Comparison of ENCODE assay signal across 8 cellular contexts in the genomic region with DNA sequence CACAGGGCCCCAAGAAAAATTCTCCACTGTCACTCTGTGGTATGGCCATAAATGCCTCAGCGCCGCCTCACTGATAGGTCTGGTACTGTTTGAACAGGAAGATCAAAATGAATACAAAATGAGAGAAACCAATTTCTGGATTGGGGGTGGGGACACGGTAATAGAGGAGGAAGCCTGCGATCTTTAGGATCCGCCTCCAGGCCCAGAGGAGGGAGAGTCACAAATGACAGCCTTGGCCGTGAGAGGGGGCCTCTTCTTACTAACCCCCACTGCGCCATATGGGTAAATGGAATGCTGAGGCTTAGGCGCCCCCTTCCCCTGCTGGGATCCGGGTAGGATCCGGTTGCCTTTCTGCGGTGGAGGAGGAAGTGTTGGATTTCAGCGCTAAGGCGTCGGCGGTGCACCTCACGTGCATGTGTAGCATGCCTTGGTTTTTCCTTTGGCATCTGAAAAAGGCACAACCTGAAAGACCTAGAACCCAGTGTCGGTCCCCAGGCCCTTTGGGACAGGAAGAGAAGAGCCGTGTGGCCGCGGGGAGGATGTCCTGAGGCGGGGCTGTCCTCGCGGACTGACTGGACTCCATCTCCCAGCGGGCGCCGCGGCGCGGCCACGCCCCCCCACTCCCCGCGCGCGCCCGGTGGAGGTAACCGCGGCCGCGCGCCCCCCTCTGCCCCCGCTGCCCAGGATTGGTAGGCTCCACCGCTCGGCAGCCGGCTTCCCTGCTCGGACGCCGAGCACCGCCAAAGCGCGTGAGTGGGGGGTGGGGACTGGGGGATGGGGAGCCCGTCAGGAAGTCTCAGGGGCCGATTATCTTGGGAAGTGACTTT. TPM values are rescaled to one million over a fixed set of nuclear protein-coding genes. Genes with fewer than 3 reads are reported as not detected.
DNase-seq lines count a peak whose midpoint lies in the region; ATAC-seq and TF ChIP-seq lines count a peak whose summit lies in the region.

No MANE protein-coding gene starts in this region.

- peaks cover 63% of the 10 kb centered on the region for H3K4me1 ChIP-seq in left ventricle myocardium inferior
- peaks cover 12% of the 10 kb centered on the region for H3K4me1 ChIP-seq in prostate gland (replicated peaks)

- peak overlapping the region; percentile 98 for H3K27ac ChIP-seq in left ventricle myocardium inferior (replicated peaks)
- peak overlapping the region; percentile 97 for H3K27ac ChIP-seq in prostate gland

- DNase-seq in GM13976 (ENCODE audit: low spot score) = peak; percentile 93
- peak; percentile 88 for DNase-seq in NCI-H146 treated with DMSO at 0.1 percent for 48 hours (lab: John Stamatoyannopoulos, UW; ENCODE audit: unreplicated experiment)
- DNase-seq in amniotic stem cell (lab: John Stamatoyannopoulos, UW) = peak; percentile 83
- peak; percentile 92 for DNase-seq in left ventricle myocardium inferior
- peak; percentile 90 for DNase-seq in prostate gland (ENCODE audit: low spot score)
- peak; percentile 92 for DNase-seq in ureter (ENCODE audit: low spot score)

- peak; percentile 41 for ATAC-seq in HG02870 (IDR thresholded peaks at IDR 0.05; ENCODE audit: unreplicated experiment)

- no peak for TF ChIP-seq POLR2A in prostate gland (IDR thresholded peaks at IDR 0.05)

- H3K4me3 ChIP-seq in left ventricle myocardium inferior (peak overlapping the region; percentile 83), prostate gland (peak overlapping the region; percentile 69 to 90)

- H3K27me3 ChIP-seq in left ventricle myocardium inferior (ENCODE audit: low read depth) = no peaks in the 10 kb centered on the region
- H3K27me3 ChIP-seq in prostate gland (replicated peaks; ENCODE audit: insufficient read depth) = no peaks in the 10 kb centered on the region

- in situ Hi-C loops in GM13976 (cut with MboI; ENCODE audit: low sequenced_read_pairs, unreplicated experiment) = loop anchor here (10.0 kb wide), 1 partner anchor 84 kb away; a partner anchor contains a TSS

- H3K36me3 ChIP-seq in left ventricle myocardium inferior = peaks cover under 1% of the 10 kb centered on the region
- no peaks in the 10 kb centered on the region for H3K36me3 ChIP-seq in prostate gland

- under 1% methylated on average over 30 of the region's 52 CpGs for WGBS in prostate gland

- intact Hi-C loops in left ventricle myocardium inferior (cut with micrococcal nuclease) = no loop called here
- intact Hi-C loops in prostate gland (cut with DNase I) = loop anchor here (2.0 kb wide), 1 partner anchor 92 kb away; a partner anchor contains a TSS

- TF ChIP-seq CTCF in GM13976 (IDR thresholded peaks at IDR 0.05; ENCODE audit: borderline replicate concordance, control extremely low read depth, extremely low read depth, insufficient read depth, missing control alignments) = no peak
- peak; percentile 34 for TF ChIP-seq CTCF in left ventricle myocardium inferior (IDR thresholded peaks at IDR 0.05; ENCODE audit: borderline replicate concordance)
- peak in 2 of 4 experiments; percentile 50 to 56 for TF ChIP-seq CTCF in prostate gland (IDR thresholded peaks at IDR 0.05)

- no peaks in the 10 kb centered on the region for H3K9me3 Mint-ChIP-seq in T-helper 1 cell treated with Interleukin-12 subunit alpha and Interleukin-12 subunit beta and Interleukin-4 antibody, amounts not matched to agents 30 μg/mL and 1 μg/mL, for 36 hours

- peaks cover 4% of the 10 kb centered on the region for H3K36me3 Mint-ChIP-seq in T-helper 1 cell treated with Interleukin-12 subunit alpha and Interleukin-12 subunit beta and Interleukin-4 antibody, amounts not matched to agents 30 μg/mL and 1 μg/mL, for 36 hours (ENCODE audit: low read depth)

- H3K4me3 Mint-ChIP-seq in T-helper 1 cell treated with Interleukin-12 subunit alpha and Interleukin-12 subunit beta and Interleukin-4 antibody, amounts not matched to agents 30 μg/mL and 1 μg/mL, for 36 hours = peak overlapping the region; percentile 87

- H3K27ac Mint-ChIP-seq in T-helper 1 cell treated with Interleukin-12 subunit alpha and Interleukin-12 subunit beta and Interleukin-4 antibody, amounts not matched to agents 30 μg/mL and 1 μg/mL, for 36 hours = peak overlapping the region; percentile 96

- H3K27me3 Mint-ChIP-seq in T-helper 1 cell treated with Interleukin-12 subunit alpha and Interleukin-12 subunit beta and Interleukin-4 antibody, amounts not matched to agents 30 μg/mL and 1 μg/mL, for 36 hours (ENCODE audit: low read depth) = no peaks in the 10 kb centered on the region

- peaks cover 44% of the 10 kb centered on the region for H3K4me1 Mint-ChIP-seq in T-helper 1 cell treated with Interleukin-12 subunit alpha and Interleukin-12 subunit beta and Interleukin-4 antibody, amounts not matched to agents 30 μg/mL and 1 μg/mL, for 36 hours (ENCODE audit: low read depth)

- no peaks in the 10 kb centered on the region for H3K9me3 ChIP-seq in left ventricle myocardium inferior (replicated peaks)
- H3K9me3 ChIP-seq in prostate gland = no peaks in the 10 kb centered on the region

RNA-seq across cellular contexts. Expression of a gene that starts 0.7 kb away (rescaled TPM):
- total RNA-seq in left ventricle myocardium inferior = 40.9 TPM
- 10 to 100 TPM; 53.6 to 87.3 TPM for total RNA-seq in prostate gland
- total RNA-seq in ureter = 79.4 TPM

RNA-seq across cellular contexts. Expression of a gene that starts 11.4 kb away (rescaled TPM):
- total RNA-seq in left ventricle myocardium inferior (11.7 TPM), prostate gland (10 to 100 TPM; 31.8 to 34.2 TPM), ureter (71.3 TPM)

RNA-seq across cellular contexts. Expression of a gene that starts 20.6 kb away (rescaled TPM):
- total RNA-seq in left ventricle myocardium inferior (17.7 TPM), prostate gland (100 to 1,000 TPM in 1 of 2 donors, 10 to 100 TPM in 1; 94.6 to 104 TPM), ureter (36.8 TPM)

RNA-seq across cellular contexts. Expression of a gene that starts 54.4 kb away (rescaled TPM):
- total RNA-seq in left ventricle myocardium inferior = 8.7 TPM
- 10 to 100 TPM; 27.4 to 41.3 TPM for total RNA-seq in prostate gland
- total RNA-seq in ureter = 57.9 TPM

Comparison
In these comparisons a context has a peak if more than half of its experiments do, and no peak if none do; other contexts are left out.
1. Peak in every context shown above with its lines: DNase-seq, ATAC-seq, H3K4me3 ChIP-seq and H3K27ac ChIP-seq.